Comparison of ENCODE assay signal across 8 cellular contexts in the genomic region with DNA sequence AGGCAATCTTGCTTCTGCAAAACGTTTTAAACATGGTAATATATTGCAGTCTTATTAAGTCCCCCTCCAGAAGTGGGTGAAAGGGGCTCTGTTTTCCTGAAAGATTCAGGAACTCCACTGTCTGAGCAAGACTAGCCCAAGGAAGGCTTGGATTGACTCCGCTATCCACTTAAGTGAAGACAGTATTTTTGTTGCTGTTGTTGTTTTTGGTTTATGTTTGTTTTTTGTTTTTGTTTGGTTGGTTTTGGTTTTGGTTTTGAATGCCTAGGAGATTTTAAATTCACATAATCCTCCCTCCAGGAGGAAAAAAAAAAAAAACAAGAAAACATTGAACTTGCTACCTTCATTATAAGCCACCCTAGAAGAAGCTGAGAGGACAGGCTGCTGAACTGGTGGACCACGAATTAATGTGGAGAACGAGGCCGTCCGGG. TPM values are rescaled to one million over a fixed set of nuclear protein-coding genes. Genes with fewer than 3 reads are reported as not detected.
DNase-seq lines count a peak whose midpoint lies in the region; ATAC-seq and TF ChIP-seq lines count a peak whose summit lies in the region.

No MANE protein-coding gene starts in this region.

- H3K4me1 Mint-ChIP-seq in GM23338 = peaks cover 57% of the 10 kb centered on the region
- H3K4me1 Mint-ChIP-seq in activated T-helper 17 cell treated with anti-CD3 and anti-CD28 coated beads, Interleukin-2, amount 50 U/mL, for 72 hours = peaks cover 9% of the 10 kb centered on the region

- H4K20me1 ChIP-seq in GM23338 (replicated peaks; ENCODE audit: insufficient read depth) = 0 out of 2 replicates have a peak, but pooled peaks cover 3% of the 10 kb centered on the region

- H3K4me3 Mint-ChIP-seq in GM23338 = peak overlapping the region; percentile 76
- peak overlapping the region; percentile 74 for H3K4me3 Mint-ChIP-seq in activated T-helper 17 cell treated with anti-CD3 and anti-CD28 coated beads, Interleukin-2, amount 50 U/mL, for 72 hours

- no peaks in the 10 kb centered on the region for H3K79me2 ChIP-seq in GM23338 (replicated peaks; ENCODE audit: insufficient read depth)

- H3K27me3 ChIP-seq in GM23338 (ENCODE audit: insufficient read depth) (peaks cover 74% of the 10 kb centered on the region), iPS-15b (ENCODE audit: control insufficient read depth, insufficient read depth, low read length) (peaks cover 68% of the 10 kb centered on the region), skeletal muscle tissue (ENCODE audit: control insufficient read depth in 3 of 3, insufficient read depth in 3 of 3, low read length in 3 of 3) (no peaks in the 10 kb centered on the region)

- peaks cover 19% of the 10 kb centered on the region; the same call in 1 of the 2 replicates for H3F3A ChIP-seq in GM23338 (replicated peaks; ENCODE audit: low read depth)

- H3K36me3 Mint-ChIP-seq in GM23338 (ENCODE audit: low read depth) = no peaks in the 10 kb centered on the region
- H3K36me3 Mint-ChIP-seq in activated T-helper 17 cell treated with anti-CD3 and anti-CD28 coated beads, Interleukin-2, amount 50 U/mL, for 72 hours (ENCODE audit: low read depth) = no peaks in the 10 kb centered on the region

- H3K27me3 Mint-ChIP-seq in GM23338 (ENCODE audit: insufficient read depth, low read depth, poor library complexity) = peaks cover 72% of the 10 kb centered on the region
- peaks cover 50% of the 10 kb centered on the region for H3K27me3 Mint-ChIP-seq in activated T-helper 17 cell treated with anti-CD3 and anti-CD28 coated beads, Interleukin-2, amount 50 U/mL, for 72 hours

- TF ChIP-seq CTCF in GM23338 (conservative IDR thresholded peaks at IDR 0.05; ENCODE audit: low read depth in 2 of 2) = no peak

- no peaks in the 10 kb centered on the region for H3K9me2 ChIP-seq in GM23338 (ENCODE audit: insufficient read depth)

- H2AFZ ChIP-seq in GM23338 = peak overlapping the region; percentile 30; the same call in 1 of the 2 replicates

- peak overlapping the region; percentile 87 for H3K4me2 ChIP-seq in GM23338

- H3K27ac ChIP-seq in GM23338 (ENCODE audit: low read depth) (no peak overlapping the region), skeletal muscle tissue (ENCODE audit: low read depth, low read length) (peak overlapping the region; percentile 93)

- H3K4me1 ChIP-seq in GM23338 (ENCODE audit: insufficient read depth) = peaks cover 60% of the 10 kb centered on the region
- peaks cover 7% of the 10 kb centered on the region for H3K4me1 ChIP-seq in iPS-15b (ENCODE audit: control insufficient read depth, insufficient read depth, low read length)
- peaks cover 29 to 35% (median 32%) of the 10 kb centered on the region in 3 donors for H3K4me1 ChIP-seq in skeletal muscle tissue (ENCODE audit: control insufficient read depth in 3 of 3, insufficient read depth in 3 of 3, low read length in 3 of 3)

- H3K4me3 ChIP-seq in GM23338 = peak overlapping the region; percentile 83
- H3K4me3 ChIP-seq in iPS-15b (ENCODE audit: low read depth, low read length) = peak overlapping the region; percentile 40
- peak overlapping the region; percentile 76 to 84 (median 77) for H3K4me3 ChIP-seq in skeletal muscle tissue (ENCODE audit: low read length in 3 of 3)

- H3K9me3 ChIP-seq in iPS-15b (ENCODE audit: control insufficient read depth, insufficient read depth, low read length) (no peaks in the 10 kb centered on the region), skeletal muscle tissue (ENCODE audit: control insufficient read depth in 3 of 3, low read length in 3 of 3) (no peaks in the 10 kb centered on the region)

- ATAC-seq in GM23338 = no peak
- ATAC-seq in activated T-helper 17 cell treated with anti-CD3 and anti-CD28 coated beads, Interleukin-2, amount 50 U/mL, for 72 hours (replicated peaks) = no peak
- ATAC-seq in HG02970 (IDR thresholded peaks at IDR 0.05; ENCODE audit: low FRiP score, unreplicated experiment) = no peak
- ATAC-seq in HG03565 (IDR thresholded peaks at IDR 0.05; ENCODE audit: unreplicated experiment) = no peak

- H3K9ac ChIP-seq in iPS-15b (ENCODE audit: low read depth, low read length) (no peak overlapping the region), skeletal muscle tissue (ENCODE audit: low read depth in 1 of 3, low read length in 3 of 3) (peak overlapping the region; percentile 67 to 91 (median 79))

- H3K36me3 ChIP-seq in GM23338 (ENCODE audit: insufficient read depth) (no peaks in the 10 kb centered on the region), iPS-15b (ENCODE audit: control insufficient read depth, insufficient read depth, low read length) (no peaks in the 10 kb centered on the region), skeletal muscle tissue (ENCODE audit: control insufficient read depth in 3 of 3, insufficient read depth in 3 of 3, low read length in 3 of 3) (no peaks in the 10 kb centered on the region)

- H3K9me3 Mint-ChIP-seq in GM23338 = no peaks in the 10 kb centered on the region
- no peaks in the 10 kb centered on the region for H3K9me3 Mint-ChIP-seq in activated T-helper 17 cell treated with anti-CD3 and anti-CD28 coated beads, Interleukin-2, amount 50 U/mL, for 72 hours

- H3K27ac Mint-ChIP-seq in GM23338 = no peak overlapping the region
- no peak overlapping the region for H3K27ac Mint-ChIP-seq in activated T-helper 17 cell treated with anti-CD3 and anti-CD28 coated beads, Interleukin-2, amount 50 U/mL, for 72 hours

- no peak for DNase-seq in GM23338 (ENCODE audit: low spot score)
- no peak for DNase-seq in hippocampal formation (lab: John Stamatoyannopoulos, UW)
- DNase-seq in stimulated activated CD4-positive, alpha-beta T cell treated with anti-CD3 and anti-CD28 coated beads, Interleukin-1b, Interleukin-23, amount 100 ng/mL, for 48 hours = no peak

TF ChIP-seq in GM23338, 12 proteins besides CTCF, POLR2A, EP300 and RAD21:
- TF ChIP-seq EZH2phosphoT487 (IDR thresholded peaks at IDR 0.05; ENCODE audit: unreplicated experiment) = no peak
- TF ChIP-seq ETS1 (IDR thresholded peaks at IDR 0.05) = no peak
- no peak for TF ChIP-seq ZNF114 (CRISPR knock-in tag; IDR thresholded peaks at IDR 0.05)
- TF ChIP-seq STAT1 (IDR thresholded peaks at IDR 0.05; ENCODE audit: unreplicated experiment) = no peak
- no peak for TF ChIP-seq REST (IDR thresholded peaks at IDR 0.05; ENCODE audit: unreplicated experiment)
- peak; percentile 92 for TF ChIP-seq EZH2 (IDR thresholded peaks at IDR 0.05; ENCODE audit: low read depth, unreplicated experiment)

RNA-seq across cellular contexts. Expression of gene NFIA, which starts 29.1 kb away (rescaled TPM):
- total RNA-seq in GM23338 (2014; rRNA removed; shearing (Covaris generic)) = 0.97 and 2.5 TPM in 2 replicates
- polyA plus RNA-seq in GM23338 (2016; fragmentation: Nextera tagmentation; extraction: Ambion mirVana) = 2.1 and 2.3 TPM in 2 replicates
- 1 to 10 TPM; 3.5 to 5.1 TPM for total RNA-seq in activated T-helper 17 cell treated with anti-CD3 and anti-CD28 coated beads, Interleukin-2, amount 50 U/mL, for 72 hours
- 31.3 TPM for total RNA-seq in skeletal muscle tissue
